Comparison of ENCODE assay signal across 9 cellular contexts in the genomic region with DNA sequence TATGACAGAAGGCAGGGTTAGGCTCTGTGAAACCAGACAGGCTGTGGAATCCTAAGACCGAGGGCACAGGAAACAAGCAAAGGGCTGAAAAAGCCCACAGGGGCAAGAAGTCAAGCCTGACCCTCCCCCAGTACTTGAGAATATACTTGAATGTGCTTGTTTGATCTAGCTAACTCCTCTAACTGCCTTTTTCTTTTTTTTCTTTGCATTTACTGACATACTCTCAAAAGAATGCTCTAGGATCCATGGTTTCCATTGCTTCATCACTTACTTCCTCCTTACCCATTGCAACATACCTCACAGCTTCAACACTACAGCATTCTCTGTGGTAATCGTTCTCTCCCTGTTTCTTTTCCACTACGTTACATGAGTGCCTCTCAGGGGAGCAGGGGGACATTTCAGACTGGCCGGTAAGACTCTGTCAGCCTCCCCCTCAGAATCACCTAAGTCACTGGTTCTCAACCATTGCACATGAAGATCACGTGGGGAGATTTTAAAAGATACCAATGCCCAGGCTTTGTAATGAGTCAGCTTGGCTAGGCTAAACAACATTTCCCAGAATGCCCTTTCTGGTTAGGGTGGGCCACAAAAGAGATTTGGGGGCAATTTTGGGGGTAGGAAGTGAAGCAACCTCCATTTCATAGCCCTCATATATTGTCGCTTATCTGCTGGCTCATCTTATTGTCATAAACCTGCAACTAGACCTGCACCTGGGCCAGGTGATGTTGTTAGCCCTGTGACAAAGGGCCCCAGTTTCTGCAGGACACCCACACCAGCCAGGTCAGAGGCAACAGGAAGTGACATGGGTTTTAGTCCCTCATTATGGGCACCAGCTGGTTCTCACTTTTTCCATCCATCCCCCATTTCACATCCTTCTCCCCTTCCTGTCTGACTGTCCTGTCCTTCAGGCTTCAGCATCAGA. TPM values are rescaled to one million over a fixed set of nuclear protein-coding genes. Genes with fewer than 3 reads are reported as not detected.
DNase-seq lines count a peak whose midpoint lies in the region; ATAC-seq, FAIRE-seq and TF ChIP-seq lines count a peak whose summit lies in the region.
"Had no signal": no experiment of that assay in that cellular context is flagged by ENCODE, and none has a peak within 500 bp of the region (broad histone marks: within the 10 kb centered on the region; RNA-seq: fewer than 3 reads in every experiment).

No MANE protein-coding gene starts in this region.

- intact Hi-C loops in breast epithelium (cut with DNase I; ENCODE audit: low total_unique reads), result loop anchor here (10.0 kb wide), 1 partner anchor 63 kb away; a partner anchor contains a TSS

- no peaks in the 10 kb centered on the region for H3K36me3 ChIP-seq in breast epithelium

- ATAC-seq in HG02759 (IDR thresholded peaks at IDR 0.05; ENCODE audit: unreplicated experiment) (peak; percentile 51), memory B cell (ENCODE audit: low read depth) (no peak), HG02798 (IDR thresholded peaks at IDR 0.05; ENCODE audit: poor library complexity, unreplicated experiment) (no peak), GM18517 (IDR thresholded peaks at IDR 0.05; ENCODE audit: unreplicated experiment) (no peak)

- H3K4me1 ChIP-seq in breast epithelium, result no peaks in the 10 kb centered on the region

- H3K9me3 ChIP-seq in breast epithelium, result no peaks in the 10 kb centered on the region

- peak overlapping the region; percentile 83 to 95 for H3K27ac ChIP-seq in breast epithelium
- H3K27ac ChIP-seq: 22Rv1 had no signal

- no peaks in the 10 kb centered on the region for H3K9me3 Mint-ChIP-seq in memory B cell

- H3K4me1 Mint-ChIP-seq in memory B cell, result peaks cover 35% of the 10 kb centered on the region

- no peak for FAIRE-seq in RCC 7860 (lab: Jason Lieb, UNC)

- no peak for TF ChIP-seq POLR2A in breast epithelium (IDR thresholded peaks at IDR 0.05)

- H3K27ac Mint-ChIP-seq in memory B cell, result peak overlapping the region; percentile 43

- H3K36me3 Mint-ChIP-seq in memory B cell, result peaks cover 3% of the 10 kb centered on the region

- no peaks in the 10 kb centered on the region for H3K27me3 Mint-ChIP-seq in memory B cell

- peak; percentile 19 for DNase-seq in DMS53 (lab: John Stamatoyannopoulos, UW)
- DNase-seq in DMS53 treated with DMSO at 0.1 percent for 48 hours (lab: John Stamatoyannopoulos, UW; ENCODE audit: unreplicated experiment), result no peak
- DNase-seq in RCC 7860 (ENCODE audit: low spot score), result peak; percentile 85
- DNase-seq in breast epithelium (ENCODE audit: low spot score in 2 of 2), result no peak
- no peak for DNase-seq in memory B cell (ENCODE audit: low spot score in 2 of 2)

- H3K4me3 Mint-ChIP-seq in memory B cell, result peak overlapping the region; percentile 39

- H3K27me3 ChIP-seq in breast epithelium, result no peaks in the 10 kb centered on the region

- no peak for TF ChIP-seq CTCF in breast epithelium (IDR thresholded peaks at IDR 0.05)

- H3K4me3 ChIP-seq in breast epithelium, result no peak overlapping the region

RNA-seq across cellular contexts. Expression of a gene that starts 24.6 kb away (rescaled TPM):
- total RNA-seq in breast epithelium, result 10 to 100 TPM; 66.4 to 97.9 (median 92.4) TPM

Comparison
In these comparisons a context has a peak if more than half of its experiments do, and no peak if none do; other contexts are left out.
1. DNase-seq: peak in DMS53 (single experiment) and RCC 7860 (single experiment); none in DMS53 treated with DMSO at 0.1 percent for 48 hours (single experiment), breast epithelium (0 of 2) and memory B cell (0 of 2).